Comparison of ENCODE assay signal across 10 cellular contexts in genomic region chr14:61749264-61749663, GRCh38. TPM values are rescaled to one million over a fixed set of nuclear protein-coding genes. Genes with fewer than 3 reads are reported as not detected.
A peak's percentile ranks its signal among the peaks of the same experiment; 100 is the strongest.
DNase-seq lines count a peak whose midpoint lies in the region; ATAC-seq and TF ChIP-seq lines count a peak whose summit lies in the region.
"Had no signal": no experiment of that assay in that cellular context is flagged by ENCODE, and none has a peak within 500 bp of the region (broad histone marks: within the 10 kb centered on the region; RNA-seq: fewer than 3 reads in every experiment).

No MANE protein-coding gene starts in this region.

- ATAC-seq in right lobe of liver: peak in 3 of 4 donors; percentile 23 to 47 (median 44)

- peak overlapping the region in 3 of 10 experiments; percentile 51 to 64 (median 62); a peak in 6 of 20 replicates for H3K4me3 ChIP-seq in BLaER1 treated with 17β-estradiol and CSF1 and Interleukin-3, amounts not matched to agents 10 nM and 100 nM
- H3K4me3 ChIP-seq in right lobe of liver: no peak overlapping the region

- WGBS in right lobe of liver (ENCODE audit: insufficient coverage, low coverage, low lambda C conversion rate, missing lambda C conversion rate): 51% methylated on average over 3 of the region's 3 CpGs

- H3K27me3 Mint-ChIP-seq in HFFc6 (ENCODE audit: insufficient read depth): peaks cover 16% of the 10 kb centered on the region
- H3K27me3 Mint-ChIP-seq in activated naive CD8-positive, alpha-beta T cell treated with anti-CD3 and anti-CD28 coated beads for 36 hours: no peaks in the 10 kb centered on the region
- H3K27me3 Mint-ChIP-seq: IgD-negative memory B cell had no signal

- H3K9ac ChIP-seq in BLaER1 treated with 17β-estradiol and CSF1 and Interleukin-3, amounts not matched to agents 10 nM and 100 nM: peak overlapping the region in 4 of 11 experiments; percentile 3 to 81 (median 79); a peak in 6 of 22 replicates

- no peak overlapping the region for H3K27ac Mint-ChIP-seq in HFFc6
- H3K27ac Mint-ChIP-seq in activated naive CD8-positive, alpha-beta T cell treated with anti-CD3 and anti-CD28 coated beads for 36 hours: no peak overlapping the region

- no peak for TF ChIP-seq CTCF in HFFc6 (IDR thresholded peaks at IDR 0.05)
- no peak for TF ChIP-seq CTCF in right lobe of liver (IDR thresholded peaks at IDR 0.05)

- H3K36me3 ChIP-seq in BLaER1 treated with 17β-estradiol and CSF1 and Interleukin-3, amounts not matched to agents 10 nM and 100 nM: peaks cover 39 to 63% (median 51%) of the 10 kb centered on the region in 11 experiments
- H3K36me3 ChIP-seq in right lobe of liver: peaks cover 0 to 42% (median 10%) of the 10 kb centered on the region in 4 donors

- peaks cover 62% of the 10 kb centered on the region for H3K4me1 Mint-ChIP-seq in HFFc6 (ENCODE audit: low read depth)
- H3K4me1 Mint-ChIP-seq in activated naive CD8-positive, alpha-beta T cell treated with anti-CD3 and anti-CD28 coated beads for 36 hours: peaks cover 28% of the 10 kb centered on the region

- H4K20me1 ChIP-seq in BLaER1 treated with 17β-estradiol and CSF1 and Interleukin-3, amounts not matched to agents 10 nM and 100 nM: peaks cover 10 to 86% (median 45%) of the 10 kb centered on the region in 11 experiments; a peak in 18 of 22 replicates

- H3K27me3 ChIP-seq in BLaER1 treated with 17β-estradiol and CSF1 and Interleukin-3, amounts not matched to agents 10 nM and 100 nM: no peaks in the 10 kb centered on the region
- H3K27me3 ChIP-seq in right lobe of liver: no peaks in the 10 kb centered on the region

- intact Hi-C loops in right lobe of liver (cut with DNase I): no loop called here

- peaks cover 5% of the 10 kb centered on the region; the same call in 1 of the 2 replicates for H3K9me3 Mint-ChIP-seq in HFFc6
- no peaks in the 10 kb centered on the region for H3K9me3 Mint-ChIP-seq in activated naive CD8-positive, alpha-beta T cell treated with anti-CD3 and anti-CD28 coated beads for 36 hours
- H3K9me3 Mint-ChIP-seq: IgD-negative memory B cell had no signal

- peak; percentile 20 for TF ChIP-seq POLR2A in right lobe of liver (IDR thresholded peaks at IDR 0.05)

- peak overlapping the region in 3 of 11 experiments; percentile 24 to 86 (median 82); a peak in 5 of 22 replicates for H3K27ac ChIP-seq in BLaER1 treated with 17β-estradiol and CSF1 and Interleukin-3, amounts not matched to agents 10 nM and 100 nM
- peak overlapping the region in 1 of 3 donors; percentile 49 for H3K27ac ChIP-seq in right lobe of liver

- H3K4me3 Mint-ChIP-seq in HFFc6: peak overlapping the region; percentile 87; the same call in 1 of the 2 replicates
- peak overlapping the region; percentile 91 for H3K4me3 Mint-ChIP-seq in activated naive CD8-positive, alpha-beta T cell treated with anti-CD3 and anti-CD28 coated beads for 36 hours

- H3K4me2 ChIP-seq in BLaER1 treated with 17β-estradiol and CSF1 and Interleukin-3, amounts not matched to agents 10 nM and 100 nM: peak overlapping the region; percentile 41 to 95 (median 87); a peak in 15 of 22 replicates

- no peaks in the 10 kb centered on the region for H3K9me3 ChIP-seq in BLaER1 treated with 17β-estradiol and CSF1 and Interleukin-3, amounts not matched to agents 10 nM and 100 nM (replicated peaks in 1 of 11)
- H3K9me3 ChIP-seq in right lobe of liver: no peaks in the 10 kb centered on the region

- peaks cover 44 to 95% (median 65%) of the 10 kb centered on the region in 10 experiments for H3K4me1 ChIP-seq in BLaER1 treated with 17β-estradiol and CSF1 and Interleukin-3, amounts not matched to agents 10 nM and 100 nM
- H3K4me1 ChIP-seq in right lobe of liver: peaks cover 0 to 2% (median 0%) of the 10 kb centered on the region in 4 donors

- DNase-seq in HFFc6: no peak
- no peak for DNase-seq in activated naive CD8-positive, alpha-beta T cell treated with anti-CD3 and anti-CD28 coated beads for 36 hours
- DNase-seq in right lobe of liver: no peak
- no peak for DNase-seq in iPS-NIHi7 (ENCODE audit: extremely low spot score)
- DNase-seq in DMS114 treated with DMSO at 0.1 percent for 48 hours (lab: John Stamatoyannopoulos, UW; ENCODE audit: unreplicated experiment): no peak
- DNase-seq in cerebellar cortex (ENCODE audit: low spot score): no peak
- DNase-seq in NK-92 (lab: John Stamatoyannopoulos, UW; ENCODE audit: unreplicated experiment): no peak
- DNase-seq: amygdala had no signal

- H3K36me3 Mint-ChIP-seq in HFFc6 (ENCODE audit: low read depth): peaks cover 73% of the 10 kb centered on the region
- H3K36me3 Mint-ChIP-seq in activated naive CD8-positive, alpha-beta T cell treated with anti-CD3 and anti-CD28 coated beads for 36 hours: peaks cover 51% of the 10 kb centered on the region

RNA-seq across cellular contexts. Expression of gene SNAPC1, which starts 13.0 kb away (rescaled TPM):
- 10 to 100 TPM; 12.1 to 15.8 (median 14.6) TPM for total RNA-seq in HFFc6 (2021; fragmentation: NEBNext Ultra II Directional; extraction: Animal tissue kit (Norgen Biotek cat#: 25700))
- 10 to 100 TPM in 1 of 2 experiments, 1 to 10 TPM in 1; 9.2 to 10.2 TPM for total RNA-seq in activated naive CD8-positive, alpha-beta T cell treated with anti-CD3 and anti-CD28 coated beads for 36 hours
- total RNA-seq in right lobe of liver: 1 to 10 TPM in 5 of 6 experiments, under 1 TPM in 1; 0.88 to 2.0 (median 1.8) TPM

RNA-seq across cellular contexts. Expression of gene HIF1A, which starts 54.0 kb away (rescaled TPM):
- total RNA-seq in HFFc6 (2021; fragmentation: NEBNext Ultra II Directional; extraction: Animal tissue kit (Norgen Biotek cat#: 25700)): 100 to 1,000 TPM; 217 to 265 (median 233) TPM
- 100 to 1,000 TPM; 157 to 158 TPM for total RNA-seq in activated naive CD8-positive, alpha-beta T cell treated with anti-CD3 and anti-CD28 coated beads for 36 hours
- total RNA-seq in right lobe of liver: 100 to 1,000 TPM in 1 of 6 experiments, 10 to 100 TPM in 5; 15.9 to 117 (median 31.9) TPM
